15 cellular contexts compared by ENCODE assay signal in the genomic region with DNA sequence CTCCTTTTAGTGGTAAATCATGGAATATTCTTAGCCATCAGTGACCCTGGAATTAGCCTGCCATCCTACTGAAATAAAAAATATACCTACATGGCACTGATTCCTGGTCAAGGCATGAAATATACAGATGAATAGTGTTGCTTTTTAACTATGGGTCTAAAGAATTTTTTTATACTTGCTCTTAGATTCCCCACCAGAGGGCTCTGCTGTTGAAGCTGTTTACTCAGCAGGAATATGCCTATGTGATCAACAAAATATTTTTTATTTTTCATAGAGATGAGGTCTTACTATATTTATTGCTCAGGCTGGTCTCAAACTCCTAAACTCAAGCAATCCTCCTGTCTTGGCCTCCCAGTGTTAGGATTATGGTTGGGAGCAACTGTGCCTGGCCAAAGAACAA. TPM values are rescaled to one million over a fixed set of nuclear protein-coding genes. Genes with fewer than 3 reads are reported as not detected.
A peak's percentile ranks its signal among the peaks of the same experiment; 100 is the strongest.
DNase-seq lines count a peak whose midpoint lies in the region; ATAC-seq, FAIRE-seq and TF ChIP-seq lines count a peak whose summit lies in the region.
"Had no signal": no experiment of that assay in that cellular context is flagged by ENCODE, and none has a peak within 500 bp of the region (broad histone marks: within the 10 kb centered on the region; RNA-seq: fewer than 3 reads in every experiment).

No MANE protein-coding gene starts in this region.

- H3K4me1 ChIP-seq in Loucy (ENCODE audit: insufficient read depth, low read length, poor library complexity, severe bottlenecking) (no peaks in the 10 kb centered on the region), GM12878 (ENCODE audit: control insufficient read depth, insufficient read depth, low read length) (no peaks in the 10 kb centered on the region)
- H3K4me1 ChIP-seq: esophagus squamous epithelium, sigmoid colon, SJSA1 had no signal

- H3K27ac Mint-ChIP-seq in memory B cell (peak overlapping the region; percentile 41), T-helper 17 cell (no peak overlapping the region)

- no peaks in the 10 kb centered on the region for H3F3A ChIP-seq in Loucy (ENCODE audit: low read depth)

- no peak for TF ChIP-seq EP300 in GM12878 (IDR thresholded peaks at IDR 0.05; ENCODE audit: borderline replicate concordance in 1 of 2, control insufficient read depth in 1 of 2, low read depth in 2 of 2, low read length in 2 of 2)

- DNase-seq in EH (ENCODE audit: low read depth) (peak; percentile 21), GM12878 (ENCODE audit: low read depth, low spot score) (no peak), memory B cell (ENCODE audit: low spot score in 2 of 2) (no peak), SK-N-DZ (ENCODE audit: low spot score) (no peak), T-helper 17 cell (no peak), glomerular visceral epithelial cell (ENCODE audit: extremely low spot score) (no peak)
- DNase-seq: EL, esophagus squamous epithelium, mesendoderm, NCI-H2171, sigmoid colon had no signal

- H3K27me3 ChIP-seq in Loucy (ENCODE audit: insufficient read depth, low read length, poor library complexity, severe bottlenecking) (no peaks in the 10 kb centered on the region), GM12878 (replicated peaks in 1 of 2; ENCODE audit: control insufficient read depth in 2 of 2, insufficient read depth in 2 of 2, low read length in 1 of 2) (no peaks in the 10 kb centered on the region)
- H3K27me3 ChIP-seq: esophagus squamous epithelium, sigmoid colon had no signal

- H3K4me1 Mint-ChIP-seq in memory B cell (no peaks in the 10 kb centered on the region), T-helper 17 cell (peaks cover 3% of the 10 kb centered on the region)

- in situ Hi-C loops in GM12878 (cut with MboI): no loop called here

- H3K4me3 Mint-ChIP-seq in memory B cell: no peak overlapping the region
- no peak overlapping the region for H3K4me3 Mint-ChIP-seq in T-helper 17 cell

- CTCF ChIA-PET in GM12878 (lab: Yijun Ruan, JAX): interaction anchor here (0.6 kb wide), 1 partner anchor 965 kb away, joined by 4 read pairs; no protein-coding TSS in a partner anchor

- SMC1A ChIA-PET in GM12878 (lab: Charles Lee; ENCODE audit: uncharacterized antibody, unreplicated experiment): interaction anchor here (1.2 kb wide), 1 partner anchor 24 kb away, joined by 3 read pairs; no protein-coding TSS in a partner anchor

- H3K27ac ChIP-seq in GM12878 (ENCODE audit: control insufficient read depth, insufficient read depth): no peak overlapping the region
- H3K27ac ChIP-seq: esophagus squamous epithelium, sigmoid colon, SJSA1 had no signal

- peaks cover 23% of the 10 kb centered on the region for H3K36me3 Mint-ChIP-seq in memory B cell
- peaks cover 3% of the 10 kb centered on the region for H3K36me3 Mint-ChIP-seq in T-helper 17 cell (ENCODE audit: low read depth)

- no peak for FAIRE-seq in GM12878 (lab: Jason Lieb, UNC)
- FAIRE-seq: GM19239 had no signal

- H3K4me3 ChIP-seq in Loucy (ENCODE audit: low read length, poor library complexity, severe bottlenecking): no peak overlapping the region
- no peak overlapping the region for H3K4me3 ChIP-seq in GM12878
- H3K4me3 ChIP-seq: esophagus squamous epithelium, sigmoid colon, SJSA1 had no signal

- H3K36me3 ChIP-seq in Loucy (ENCODE audit: insufficient read depth, low read length) (peaks cover 18% of the 10 kb centered on the region; the same call in 1 of the 2 replicates), GM12878 (ENCODE audit: control insufficient read depth in 2 of 2, insufficient read depth in 2 of 2, low read length in 1 of 2) (peaks cover 0 to 3% of the 10 kb centered on the region in 2 experiments; a peak in 1 of 4 replicates)

- TF ChIP-seq CTCF in Loucy (conservative IDR thresholded peaks at IDR 0.05; ENCODE audit: low read length): peak; percentile 50
- peak in 2 of 3 experiments; percentile 18 to 28; a peak in 2 of 6 replicates for TF ChIP-seq CTCF in GM12878 (IDR thresholded peaks at IDR 0.05 in 2 of 3, conservative IDR thresholded peaks at IDR 0.05 in 1 of 3; ENCODE audit: control insufficient read depth in 2 of 3, extremely low read depth in 1 of 3, insufficient read depth in 1 of 3, low read depth in 3 of 3, low read length in 3 of 3)

- H3K79me2 ChIP-seq in Loucy (ENCODE audit: insufficient read depth, low read length) (no peaks in the 10 kb centered on the region), GM12878 (ENCODE audit: control insufficient read depth, insufficient read depth, low read length) (no peaks in the 10 kb centered on the region)

- H3K9me3 ChIP-seq in Loucy (ENCODE audit: insufficient read depth, low read depth, low read length) (no peaks in the 10 kb centered on the region), GM12878 (replicated peaks; ENCODE audit: control insufficient read depth, insufficient read depth, low read length) (no peaks in the 10 kb centered on the region), T-helper 17 cell (ENCODE audit: control insufficient read depth, low read length, poor library complexity, severe bottlenecking) (no peaks in the 10 kb centered on the region)
- H3K9me3 ChIP-seq: esophagus squamous epithelium, sigmoid colon, SJSA1 had no signal

- H2AFZ ChIP-seq in Loucy (ENCODE audit: low read length) (no peak overlapping the region), GM12878 (ENCODE audit: control insufficient read depth, low read depth, low read length) (no peak overlapping the region)

- POLR2A ChIA-PET in GM12878 (lab: Charles Lee): no interaction called here

- no peak for TF ChIP-seq POLR2A in GM12878 (IDR thresholded peaks at IDR 0.05; ENCODE audit: low read depth, low read length)

- H3K27me3 Mint-ChIP-seq in memory B cell (no peaks in the 10 kb centered on the region), T-helper 17 cell (no peaks in the 10 kb centered on the region)

- H3K9me2 ChIP-seq in Loucy (replicated peaks; ENCODE audit: low read depth, low read length): no peaks in the 10 kb centered on the region

- intact Hi-C loops in GM12878 (cut with micrococcal nuclease; ENCODE audit: unreplicated experiment): no loop called here

- H4K20me1 ChIP-seq in Loucy (ENCODE audit: insufficient read depth, low read length, poor library complexity, severe bottlenecking) (no peaks in the 10 kb centered on the region), GM12878 (ENCODE audit: control insufficient read depth, insufficient read depth) (no peaks in the 10 kb centered on the region)

- H3K4me2 ChIP-seq in Loucy (ENCODE audit: low read depth, low read length, poor library complexity, severe bottlenecking) (no peak overlapping the region), GM12878 (ENCODE audit: control insufficient read depth, insufficient read depth) (no peak overlapping the region)

- RAD21 ChIA-PET in GM12878 (lab: Charles Lee; ENCODE audit: unreplicated experiment): interaction anchor here (1.3 kb wide), 1 partner anchor 794 kb away, joined by 3 read pairs; no protein-coding TSS in a partner anchor

- 0 out of 2 replicates have a peak, but pooled peaks have one; percentile 26 for TF ChIP-seq RAD21 in GM12878 (IDR thresholded peaks at IDR 0.05; ENCODE audit: insufficient read depth, low read depth, low read length)

- H3K9me3 Mint-ChIP-seq in memory B cell: no peaks in the 10 kb centered on the region

- ATAC-seq in GM12878 (no peak), memory B cell (ENCODE audit: low read depth) (no peak), HG03039 (IDR thresholded peaks at IDR 0.05; ENCODE audit: unreplicated experiment) (no peak), T-helper 17 cell (no peak)

- H3K9ac ChIP-seq in Loucy (ENCODE audit: low read depth, low read length, poor library complexity, severe bottlenecking) (no peak overlapping the region), GM12878 (ENCODE audit: control insufficient read depth, insufficient read depth, low read length) (no peak overlapping the region)

- BruUV-seq in GM12878 (replicated peaks; lab: Mats Ljungman, UMichigan): no TSS peak

RNA-seq across cellular contexts. Expression of gene ZC3HC1, which starts 13.5 kb away (rescaled TPM):
- total RNA-seq in GM12878 (2013; cell fraction: nucleolus; rRNA removed): 16.4 and 21.2 TPM in 2 replicates
- total RNA-seq in GM12878 (2014; rRNA removed): 25.0 and 29.2 TPM in 2 replicates
- total RNA-seq in GM12878 (2014; rRNA removed; fragmentation: Illumina TruSeq; extraction: Trizol): 18.5 and 19.2 TPM in 2 replicates
- 22.3 and 22.8 TPM in 2 replicates for total RNA-seq in GM12878 (2021)
- 20.4 TPM for polyA plus RNA-seq in GM12878 (2011; ENCODE audit: low read depth)
- 23.5 and 28.0 TPM in 2 replicates for polyA plus RNA-seq in GM12878 (2011; rRNA removed)
- polyA plus RNA-seq in GM12878 (2011; cell fraction: cytosol; rRNA removed): 35.4 and 40.3 TPM in 2 replicates
- polyA plus RNA-seq in GM12878 (2011; cell fraction: nucleus; rRNA removed): 20.0 and 29.3 TPM in 2 replicates
- 10.3 and 12.0 TPM in 2 replicates for polyA plus RNA-seq in GM12878 (2012)
- 22.1 and 28.1 TPM in 2 replicates for polyA plus RNA-seq in GM12878 (2014; fragmentation: Illumina TruSeq; extraction: Trizol)
- polyA plus RNA-seq in GM12878 (2014; fragmentation: Nextera tagmentation; extraction: Ambion mirVana): 10 to 100 TPM; 44.8 to 54.7 TPM
- 19.3 and 22.2 TPM in 2 replicates for polyA plus RNA-seq in GM12878 (2014; rRNA removed)
- 10 to 100 TPM; 36.4 to 39.6 TPM for polyA plus RNA-seq in GM12878 (2016; fragmentation: Nextera tagmentation; extraction: Ambion mirVana)
- polyA minus RNA-seq in GM12878 (2011; rRNA and poly(A)+ RNA removed): 17.0 and 25.8 TPM in 2 replicates
- 8.2 and 9.8 TPM in 2 replicates for polyA minus RNA-seq in GM12878 (2011; cell fraction: cytosol; rRNA and poly(A)+ RNA removed)
- polyA minus RNA-seq in GM12878 (2011; cell fraction: nucleus; rRNA and poly(A)+ RNA removed): 7.0 and 8.0 TPM in 2 replicates
- 48.3 and 57.5 TPM in 2 replicates for polyA plus RNA-seq in SK-N-DZ (2014; cell fraction: cytosol; rRNA removed)
- polyA plus RNA-seq in SK-N-DZ (2014; cell fraction: nucleus; rRNA removed): 33.0 and 33.9 TPM in 2 replicates
- 10 to 100 TPM in 1 of 2 donors, 1 to 10 TPM in 1; 8.8 to 10.3 TPM for total RNA-seq in T-helper 17 cell

RNA-seq across cellular contexts. Expression of gene KLHDC10, which starts 32.6 kb away (rescaled TPM):
- 21.0 and 28.4 TPM in 2 replicates for total RNA-seq in GM12878 (2013; cell fraction: nucleolus; rRNA removed)
- total RNA-seq in GM12878 (2014; rRNA removed): 9.8 and 10.8 TPM in 2 replicates
- 8.2 and 9.0 TPM in 2 replicates for total RNA-seq in GM12878 (2014; rRNA removed; fragmentation: Illumina TruSeq; extraction: Trizol)
- 12.9 and 15.4 TPM in 2 replicates for total RNA-seq in GM12878 (2021)
- 5.3 TPM for polyA plus RNA-seq in GM12878 (2011; ENCODE audit: low read depth)
- polyA plus RNA-seq in GM12878 (2011; rRNA removed): 20.6 and 22.9 TPM in 2 replicates
- polyA plus RNA-seq in GM12878 (2011; cell fraction: cytosol; rRNA removed): 12.3 and 12.7 TPM in 2 replicates
- polyA plus RNA-seq in GM12878 (2011; cell fraction: nucleus; rRNA removed): 19.0 and 21.7 TPM in 2 replicates
- polyA plus RNA-seq in GM12878 (2012): 6.6 and 9.7 TPM in 2 replicates
- 12.0 and 15.2 TPM in 2 replicates for polyA plus RNA-seq in GM12878 (2014; fragmentation: Illumina TruSeq; extraction: Trizol)
- polyA plus RNA-seq in GM12878 (2014; fragmentation: Nextera tagmentation; extraction: Ambion mirVana): 1 to 10 TPM; 2.9 to 3.2 TPM
- 8.9 and 15.2 TPM in 2 replicates for polyA plus RNA-seq in GM12878 (2014; rRNA removed)
- 1 to 10 TPM; 3.5 to 4.3 TPM for polyA plus RNA-seq in GM12878 (2016; fragmentation: Nextera tagmentation; extraction: Ambion mirVana)
- 16.9 and 38.8 TPM in 2 replicates for polyA minus RNA-seq in GM12878 (2011; rRNA and poly(A)+ RNA removed)
- 4.1 and 8.9 TPM in 2 replicates for polyA minus RNA-seq in GM12878 (2011; cell fraction: cytosol; rRNA and poly(A)+ RNA removed)
- polyA minus RNA-seq in GM12878 (2011; cell fraction: nucleus; rRNA and poly(A)+ RNA removed): 8.0 and 8.6 TPM in 2 replicates
- 16.0 and 20.8 TPM in 2 replicates for polyA plus RNA-seq in SK-N-DZ (2014; cell fraction: cytosol; rRNA removed)
- 19.3 and 20.6 TPM in 2 replicates for polyA plus RNA-seq in SK-N-DZ (2014; cell fraction: nucleus; rRNA removed)
- 10 to 100 TPM; 15.8 to 18.8 TPM for total RNA-seq in T-helper 17 cell
